Comparison of ENCODE assay signal across 2 cellular contexts in genomic region chr2:112260295-112260625, GRCh38.
TF ChIP-seq lines count a peak whose summit lies in the region.

No MANE protein-coding gene starts in this region.

TF ChIP-seq in GM23338, 12 proteins besides CTCF, POLR2A, EP300 and RAD21:
- no peak for TF ChIP-seq CREB1 (CRISPR knock-in tag; IDR thresholded peaks at IDR 0.05; ENCODE audit: low read depth)
- no peak for TF ChIP-seq POLR2AphosphoS5 (IDR thresholded peaks at IDR 0.05; ENCODE audit: low read depth)
- TF ChIP-seq EZH2 (IDR thresholded peaks at IDR 0.05; ENCODE audit: low read depth, unreplicated experiment) = no peak
- no peak for TF ChIP-seq ETS1 (IDR thresholded peaks at IDR 0.05)
- TF ChIP-seq NANOG (IDR thresholded peaks at IDR 0.05; ENCODE audit: borderline replicate concordance) = no peak
- TF ChIP-seq ZNF462 (CRISPR knock-in tag; IDR thresholded peaks at IDR 0.05) = no peak
- TF ChIP-seq ZNF114 (CRISPR knock-in tag; IDR thresholded peaks at IDR 0.05) = no peak
- TF ChIP-seq ZNF331 (CRISPR knock-in tag; IDR thresholded peaks at IDR 0.05; ENCODE audit: low read depth) = no peak
- no peak for TF ChIP-seq STAT1 (IDR thresholded peaks at IDR 0.05; ENCODE audit: unreplicated experiment)
- no peak for TF ChIP-seq JUNB (IDR thresholded peaks at IDR 0.05; ENCODE audit: unreplicated experiment)
- no peak for TF ChIP-seq EZH2phosphoT487 (IDR thresholded peaks at IDR 0.05; ENCODE audit: unreplicated experiment)
- no peak for TF ChIP-seq REST (IDR thresholded peaks at IDR 0.05; ENCODE audit: unreplicated experiment)

TF ChIP-seq in GM12878, 131 proteins besides CTCF, POLR2A, EP300 and RAD21:
- TF ChIP-seq FOS (IDR thresholded peaks at IDR 0.05; ENCODE audit: borderline replicate concordance, extremely low read depth, insufficient read length) (no peak), MYC (IDR thresholded peaks at IDR 0.05; ENCODE audit: insufficient read depth, insufficient read length, insufficient replicate concordance, low read length, severe bottlenecking) (no peak), IRF5 (IDR thresholded peaks at IDR 0.05; ENCODE audit: borderline replicate concordance) (no peak), NFXL1 (IDR thresholded peaks at IDR 0.05; ENCODE audit: borderline replicate concordance) (no peak), CREM (IDR thresholded peaks at IDR 0.05; ENCODE audit: low read depth) (no peak), ZNF384 (IDR thresholded peaks at IDR 0.05; ENCODE audit: borderline replicate concordance, low read depth, low read length) (no peak), MYB (IDR thresholded peaks at IDR 0.05; ENCODE audit: borderline replicate concordance, low read depth, low read length) (no peak), ZSCAN29 (IDR thresholded peaks at IDR 0.05) (no peak), PAX5 (IDR thresholded peaks at IDR 0.05; ENCODE audit: borderline replicate concordance, low read depth, low read length) (no peak), MEF2B (IDR thresholded peaks at IDR 0.05; ENCODE audit: partially characterized antibody, poor library complexity, severe bottlenecking) (no peak), ZNF24 (IDR thresholded peaks at IDR 0.05) (no peak), NKRF (conservative IDR thresholded peaks at IDR 0.05) (no peak), ZNF207 (IDR thresholded peaks at IDR 0.05; ENCODE audit: borderline replicate concordance) (no peak), ZZZ3 (IDR thresholded peaks at IDR 0.05; ENCODE audit: control insufficient read depth, insufficient read length, low read depth) (no peak), GABPA (IDR thresholded peaks at IDR 0.05; ENCODE audit: low read depth) (no peak), CUX1 (IDR thresholded peaks at IDR 0.05; ENCODE audit: insufficient replicate concordance, low read depth, low read length) (no peak), IRF4 (IDR thresholded peaks at IDR 0.05; ENCODE audit: low read depth, low read length) (no peak), DPF2 (IDR thresholded peaks at IDR 0.05) (no peak), RAD51 (IDR thresholded peaks at IDR 0.05) (no peak), EED (IDR thresholded peaks at IDR 0.05; ENCODE audit: low read depth) (no peak)
